In the genomic region with DNA sequence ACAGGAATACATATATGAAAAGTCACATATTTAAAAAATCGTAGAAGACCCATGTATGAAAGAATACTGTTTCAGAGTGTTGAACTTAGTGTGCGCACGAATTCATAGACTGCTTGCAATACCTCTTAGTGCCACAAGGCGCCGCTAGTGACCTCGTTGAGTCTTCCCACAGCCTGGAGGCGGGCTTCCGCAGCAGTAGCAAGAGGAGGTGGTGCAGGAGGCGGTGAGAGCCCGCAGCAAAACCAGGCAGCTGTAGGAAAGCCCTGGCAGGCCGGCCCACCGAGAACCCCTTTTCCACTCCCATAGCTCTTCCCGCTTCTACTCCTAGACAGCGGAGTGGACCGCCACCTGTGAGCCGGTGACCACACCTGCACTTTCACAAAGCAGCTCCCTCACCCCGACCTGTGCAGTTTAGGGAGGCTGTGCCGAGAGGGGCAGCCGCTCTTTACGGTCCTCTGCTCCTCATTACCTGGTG, we compare ENCODE assay signal across 8 cellular contexts. TPM values are rescaled to one million over a fixed set of nuclear protein-coding genes. Genes with fewer than 3 reads are reported as not detected.
DNase-seq lines count a peak whose midpoint lies in the region; ATAC-seq and TF ChIP-seq lines count a peak whose summit lies in the region.

No MANE protein-coding gene starts in this region.

- H3K9me3 ChIP-seq in Peyer's patch (no peaks in the 10 kb centered on the region), testis (no peaks in the 10 kb centered on the region)

- WGBS in testis, 2 donors: 24 to 30% methylated on average over 15 to 20 of the region's 20 CpGs

- intact Hi-C loops in testis (cut with DNase I; ENCODE audit: low total_unique reads): no loop called here

- H3K36me3 ChIP-seq in Peyer's patch: no peaks in the 10 kb centered on the region
- H3K36me3 ChIP-seq in testis (ENCODE audit: low read depth, missing control alignments): no peaks in the 10 kb centered on the region

- peak; percentile 50 to 86 (median 70) for TF ChIP-seq CTCF in Peyer's patch (IDR thresholded peaks at IDR 0.05)
- TF ChIP-seq CTCF in fibroblast of villous mesenchyme (IDR thresholded peaks at IDR 0.05; ENCODE audit: insufficient read depth, low read depth, low read length): peak; percentile 96
- peak in 2 of 3 donors; percentile 56 to 62 for TF ChIP-seq CTCF in omental fat pad (IDR thresholded peaks at IDR 0.05)
- peak; percentile 77 to 95 (median 86) for TF ChIP-seq CTCF in testis (IDR thresholded peaks at IDR 0.05)

- TF ChIP-seq POLR2A in Peyer's patch (IDR thresholded peaks at IDR 0.05) (no peak), testis (IDR thresholded peaks at IDR 0.05) (no peak)

- H3K4me3 ChIP-seq in Peyer's patch: peak overlapping the region in 2 of 4 donors; percentile 12 to 32
- H3K4me3 ChIP-seq in fibroblast of villous mesenchyme (ENCODE audit: low read depth, low read length): peak overlapping the region; percentile 12
- H3K4me3 ChIP-seq in testis: no peak overlapping the region

- H3K27ac ChIP-seq in Peyer's patch (no peak overlapping the region), testis (no peak overlapping the region)

- H3K27me3 ChIP-seq in Peyer's patch: no peaks in the 10 kb centered on the region
- no peaks in the 10 kb centered on the region for H3K27me3 ChIP-seq in testis

- peak; percentile 91 for ATAC-seq in GM19397 (IDR thresholded peaks at IDR 0.05; ENCODE audit: unreplicated experiment)
- peak; percentile 90 for ATAC-seq in HG03521 (IDR thresholded peaks at IDR 0.05; ENCODE audit: unreplicated experiment)
- peak; percentile 91 for ATAC-seq in omental fat pad (ENCODE audit: low FRiP score)

- H3K4me1 ChIP-seq in Peyer's patch: no peaks in the 10 kb centered on the region
- no peaks in the 10 kb centered on the region for H3K4me1 ChIP-seq in testis

- DNase-seq in COLO668 (lab: John Stamatoyannopoulos, UW; ENCODE audit: unreplicated experiment): peak; percentile 69
- DNase-seq in Peyer's patch: peak; percentile 65 to 88 (median 72)
- DNase-seq in activated T-cell treated with anti-CD3 and anti-CD28 coated beads, Interleukin-2, amount 50 U/mL, for 48 hours: peak; percentile 73 to 78
- DNase-seq in fibroblast of villous mesenchyme (ENCODE audit: low read depth): peak; percentile 84
- DNase-seq in omental fat pad (ENCODE audit: low spot score): peak; percentile 77
- peak; percentile 88 for DNase-seq in testis

RNA-seq across cellular contexts. Expression of a gene that starts 23.5 kb away (rescaled TPM):
- total RNA-seq in Peyer's patch (1 to 10 TPM; 3.3 to 7.8 (median 5.8) TPM), fibroblast of villous mesenchyme (1.7 and 2.3 TPM in 2 replicates), omental fat pad (100 to 1,000 TPM in 3 of 4 donors, 10 to 100 TPM in 1; 87.2 to 394 (median 192) TPM), testis (1 to 10 TPM in 1 of 2 donors, under 1 TPM in 1; 0.93 to 1.1 TPM)
- polyA plus RNA-seq in testis (ENCODE audit: insufficient read depth, low read depth, low replicate concordance): 2.3 TPM

Comparison
In these comparisons a context has a peak if more than half of its experiments do, and no peak if none do; other contexts are left out.
1. RNA of a gene that starts 23.5 kb away (total RNA-seq): 87.2 to 394 TPM in omental fat pad; 3.3 to 7.8 TPM in Peyer's patch, 1.7 to 2.3 TPM in fibroblast of villous mesenchyme and 0.93 to 1.1 TPM in testis; every median in the first group is over 10 times any median in the second.
2. Peak in every context shown above with its lines, with median percentiles within 50 percentile points of each other: DNase-seq, ATAC-seq and CTCF ChIP-seq.